Comparison of ENCODE assay signal across 11 cellular contexts in genomic region chr11:79070518-79070917, GRCh38.
"Had no signal": no experiment of that assay in that cellular context is flagged by ENCODE, and none has a peak within 500 bp of the region (broad histone marks: within the 10 kb centered on the region; RNA-seq: fewer than 3 reads in every experiment).

No MANE protein-coding gene starts in this region.

- H3K9me3 ChIP-seq: HAP-1 had no signal

- H3K4me3 Mint-ChIP-seq: GM23338, H9, HFFc6 had no signal

- H2AFZ ChIP-seq: GM23248, GM23338 had no signal

- H3K27ac Mint-ChIP-seq: GM23338, H9, HFFc6 had no signal

- H3K4me1 ChIP-seq: HAP-1 had no signal

- H3K36me3 ChIP-seq: HAP-1 had no signal

- H3K4me2 ChIP-seq: GM23338 had no signal

- ATAC-seq: GM23338, HCT116 had no signal

- H3K4me3 ChIP-seq: GM23248, GM23338, HAP-1 had no signal

- H3K27ac ChIP-seq: GM23248 had no signal

- H3K9me3 Mint-ChIP-seq: GM23338, H9, HFFc6 had no signal

- FAIRE-seq: H1, H54 had no signal

- DNase-seq: GM23248, GOT3, H7, H9, HCEC 1CT, HFFc6 had no signal

- H3K9ac ChIP-seq: GM23248 had no signal
